15 cellular contexts compared by ENCODE assay signal in genomic region chr2:236342507-236342906, GRCh38.
DNase-seq lines count a peak whose midpoint lies in the region; ATAC-seq and TF ChIP-seq lines count a peak whose summit lies in the region.
"Had no signal": no experiment of that assay in that cellular context is flagged by ENCODE, and none has a peak within 500 bp of the region (broad histone marks: within the 10 kb centered on the region; RNA-seq: fewer than 3 reads in every experiment).

No MANE protein-coding gene starts in this region.

- no peak for ATAC-seq in Right ventricle myocardium superior (ENCODE audit: poor library complexity)
- peak; percentile 17 for ATAC-seq in esophagus mucosa
- ATAC-seq in stimulated activated naive CD8-positive, alpha-beta T cell treated with anti-CD3 and anti-CD28 coated beads, Interleukin-15, amount 100 ng/mL, for 72 hours = no peak
- ATAC-seq: CD8-positive, alpha-beta T cell had no signal

- H4K8ac ChIP-seq in trophoblast cell (ENCODE audit: low read depth, low read length) = no peak overlapping the region

- no peak overlapping the region for H4K91ac ChIP-seq in trophoblast cell (ENCODE audit: low read depth, low read length)

- no peak overlapping the region for H3K14ac ChIP-seq in trophoblast cell (ENCODE audit: low read length)

- H3K4me3 Mint-ChIP-seq in stimulated activated naive CD8-positive, alpha-beta T cell treated with anti-CD3 and anti-CD28 coated beads, Interleukin-15, amount 100 ng/mL, for 72 hours = no peak overlapping the region
- H3K4me3 Mint-ChIP-seq: CD8-positive, alpha-beta T cell; GM23338 had no signal

- no peak for TF ChIP-seq CTCF in left ventricle myocardium inferior (IDR thresholded peaks at IDR 0.05; ENCODE audit: borderline replicate concordance)
- TF ChIP-seq CTCF in breast epithelium (IDR thresholded peaks at IDR 0.05) = no peak

- H3K27ac ChIP-seq in left ventricle myocardium inferior (replicated peaks) = peak overlapping the region; percentile 32
- no peak overlapping the region for H3K27ac ChIP-seq in trophoblast cell (ENCODE audit: low read depth, low read length)
- no peak overlapping the region for H3K27ac ChIP-seq in breast epithelium
- H3K27ac ChIP-seq: 22Rv1, A549 had no signal

- H3K9me3 ChIP-seq in left ventricle myocardium inferior (replicated peaks) (no peaks in the 10 kb centered on the region), trophoblast cell (ENCODE audit: insufficient read depth, low read depth, low read length) (no peaks in the 10 kb centered on the region), breast epithelium (no peaks in the 10 kb centered on the region)
- H3K9me3 ChIP-seq: A549 had no signal

- no peak for TF ChIP-seq POLR2A in breast epithelium (IDR thresholded peaks at IDR 0.05)

- H2BK12ac ChIP-seq in trophoblast cell (ENCODE audit: low read length) = no peak overlapping the region

- H3K9me3 Mint-ChIP-seq in stimulated activated naive CD8-positive, alpha-beta T cell treated with anti-CD3 and anti-CD28 coated beads, Interleukin-15, amount 100 ng/mL, for 72 hours = no peaks in the 10 kb centered on the region
- H3K9me3 Mint-ChIP-seq: CD8-positive, alpha-beta T cell had no signal

- no peak overlapping the region for H2BK120ac ChIP-seq in trophoblast cell (ENCODE audit: insufficient read depth, low read length, poor library complexity)

- H3K36me3 ChIP-seq in left ventricle myocardium inferior (no peaks in the 10 kb centered on the region), trophoblast cell (ENCODE audit: control insufficient read depth in 1 of 2, insufficient read depth in 2 of 2, low read length in 2 of 2) (peaks cover 0 to 10% of the 10 kb centered on the region in 2 experiments), breast epithelium (no peaks in the 10 kb centered on the region)

- H3K4me1 ChIP-seq in left ventricle myocardium inferior (peaks cover 50% of the 10 kb centered on the region), trophoblast cell (ENCODE audit: control insufficient read depth in 1 of 2, insufficient read depth in 2 of 2, low read length in 2 of 2) (no peaks in the 10 kb centered on the region), breast epithelium (no peaks in the 10 kb centered on the region)
- H3K4me1 ChIP-seq: A549 had no signal

- H3K79me2 ChIP-seq in trophoblast cell (ENCODE audit: control insufficient read depth, insufficient read depth, low read length, poor library complexity) = no peaks in the 10 kb centered on the region

- intact Hi-C loops in left ventricle myocardium inferior (cut with micrococcal nuclease) = no loop called here
- intact Hi-C loops in Right ventricle myocardium superior (cut with DNase I) = no loop called here
- intact Hi-C loops in breast epithelium (cut with DNase I; ENCODE audit: low total_unique reads) = loop anchor here (5.0 kb wide), 1 partner anchor 1125 kb away; no protein-coding TSS in a partner anchor

- H3K4ac ChIP-seq in trophoblast cell (ENCODE audit: low read depth, low read length) = no peak overlapping the region

- H3K23ac ChIP-seq in trophoblast cell (ENCODE audit: low read length) = no peak overlapping the region

- no peak overlapping the region for H2AFZ ChIP-seq in trophoblast cell (ENCODE audit: insufficient read depth, low read length, poor library complexity)
- H2AFZ ChIP-seq: GM23338 had no signal

- H3K18ac ChIP-seq in trophoblast cell (ENCODE audit: low read length) = no peak overlapping the region

- H3K4me3 ChIP-seq in left ventricle myocardium inferior (no peak overlapping the region), trophoblast cell (ENCODE audit: low read depth, low read length) (peak overlapping the region; percentile 38), breast epithelium (no peak overlapping the region)
- H3K4me3 ChIP-seq: A549, GM23338 had no signal

- H3K27me3 ChIP-seq in left ventricle myocardium inferior (ENCODE audit: low read depth) (no peaks in the 10 kb centered on the region), trophoblast cell (ENCODE audit: insufficient read depth, low read length) (no peaks in the 10 kb centered on the region), breast epithelium (no peaks in the 10 kb centered on the region)

- H2AK5ac ChIP-seq in trophoblast cell (ENCODE audit: low read length) = no peak overlapping the region

- H3K27me3 Mint-ChIP-seq in stimulated activated naive CD8-positive, alpha-beta T cell treated with anti-CD3 and anti-CD28 coated beads, Interleukin-15, amount 100 ng/mL, for 72 hours = no peaks in the 10 kb centered on the region

- DNase-seq in left ventricle myocardium inferior (no peak), Right ventricle myocardium superior (no peak), trophoblast cell (no peak), breast epithelium (ENCODE audit: low spot score in 2 of 2) (no peak)
- no peak for DNase-seq in activated effector memory CD4-positive, alpha-beta T cell treated with Interleukin-2 at 50 U/mL for 16 hours
- DNase-seq in stimulated activated naive CD8-positive, alpha-beta T cell treated with anti-CD3 and anti-CD28 coated beads, Interleukin-15, amount 100 ng/mL, for 72 hours = no peak
- DNase-seq: AML-193, Calu3, DMS79 treated with DMSO at 0.1 percent for 48 hours, GF-D8 had no signal

- H3K4me2 ChIP-seq in trophoblast cell (ENCODE audit: low read length) = no peak overlapping the region
- H3K4me2 ChIP-seq: A549, GM23338 had no signal

- no peak overlapping the region for H3K27ac Mint-ChIP-seq in stimulated activated naive CD8-positive, alpha-beta T cell treated with anti-CD3 and anti-CD28 coated beads, Interleukin-15, amount 100 ng/mL, for 72 hours
- H3K27ac Mint-ChIP-seq: CD8-positive, alpha-beta T cell; GM23338 had no signal

- H2BK5ac ChIP-seq in trophoblast cell (ENCODE audit: low read depth, low read length, poor library complexity) = no peak overlapping the region

- H4K12ac ChIP-seq in trophoblast cell (ENCODE audit: low read depth, low read length) = no peak overlapping the region

- H3K4me1 Mint-ChIP-seq in stimulated activated naive CD8-positive, alpha-beta T cell treated with anti-CD3 and anti-CD28 coated beads, Interleukin-15, amount 100 ng/mL, for 72 hours = peaks cover 7% of the 10 kb centered on the region

- no CpG with 5 or more reads among the region's 10 CpGs for whole genome bisulfite sequencing in trophoblast cell (ENCODE audit: extremely low coverage, insufficient coverage, insufficient read length)

- no peak overlapping the region for H3K9ac ChIP-seq in trophoblast cell (ENCODE audit: low read length)

- no peaks in the 10 kb centered on the region for H3K79me1 ChIP-seq in trophoblast cell (ENCODE audit: low read length)
